ENCODE assay signal across 22 cellular contexts in genomic region chr1:242690849-242691602, GRCh38.
DNase-seq lines count a peak whose midpoint lies in the region; ATAC-seq and TF ChIP-seq lines count a peak whose summit lies in the region.
"Had no signal": no experiment of that assay in that cellular context is flagged by ENCODE, and none has a peak within 500 bp of the region (broad histone marks: within the 10 kb centered on the region; RNA-seq: fewer than 3 reads in every experiment).

No MANE protein-coding gene starts in this region.

- H3K4me1 ChIP-seq in left ventricle myocardium inferior (peaks cover 7% of the 10 kb centered on the region), right atrium auricular region (no peaks in the 10 kb centered on the region), Peyer's patch (no peaks in the 10 kb centered on the region)

- no peak for TF ChIP-seq POLR2A in Peyer's patch (IDR thresholded peaks at IDR 0.05)

- H3K4me3 ChIP-seq in left ventricle myocardium inferior, result no peak overlapping the region
- H3K4me3 ChIP-seq in right atrium auricular region, result no peak overlapping the region
- no peak overlapping the region for H3K4me3 ChIP-seq in Peyer's patch
- H3K4me3 ChIP-seq: GM12878, GM23248, PC-9 had no signal

- H3K36me3 ChIP-seq in left ventricle myocardium inferior, result no peaks in the 10 kb centered on the region
- no peaks in the 10 kb centered on the region for H3K36me3 ChIP-seq in right atrium auricular region
- no peaks in the 10 kb centered on the region for H3K36me3 ChIP-seq in Peyer's patch

- H3K27ac ChIP-seq in left ventricle myocardium inferior (replicated peaks), result no peak overlapping the region
- H3K27ac ChIP-seq in right atrium auricular region, result no peak overlapping the region
- peak overlapping the region; percentile 47 for H3K27ac ChIP-seq in cingulate gyrus (ENCODE audit: low read depth, low read length)
- no peak overlapping the region for H3K27ac ChIP-seq in Peyer's patch
- H3K27ac ChIP-seq: C4-2B, GM23248, KMS-11, PC-9 had no signal

- DNase-seq in left ventricle myocardium inferior (peak; percentile 42), right atrium auricular region (ENCODE audit: low spot score) (no peak), sciatic nerve (ENCODE audit: low spot score) (no peak), NCI-H526 (lab: John Stamatoyannopoulos, UW) (no peak), Peyer's patch (no peak)
- DNase-seq: DMS 273 treated with DMSO at 0.1 percent for 48 hours, GDM1, GM23248, NCI-H1048, NCI-H1436 treated with DMSO at 0.1 percent for 48 hours, NCI-H2081 treated with DMSO at 0.1 percent for 48 hours, PC-9, SHP77, SK-N-SH, T-cell had no signal

- H3K27me3 ChIP-seq in left ventricle myocardium inferior (ENCODE audit: low read depth), result no peaks in the 10 kb centered on the region
- H3K27me3 ChIP-seq in right atrium auricular region, result no peaks in the 10 kb centered on the region
- no peaks in the 10 kb centered on the region for H3K27me3 ChIP-seq in Peyer's patch

- H3K9me3 ChIP-seq in left ventricle myocardium inferior (replicated peaks) (no peaks in the 10 kb centered on the region), right atrium auricular region (no peaks in the 10 kb centered on the region), Peyer's patch (peaks cover 0 to 5% (median 0%) of the 10 kb centered on the region in 4 donors)
- H3K9me3 ChIP-seq: SK-N-SH had no signal

- ATAC-seq in HG02798 (IDR thresholded peaks at IDR 0.05; ENCODE audit: poor library complexity, unreplicated experiment), result peak; percentile 44
- peak; percentile 57 for ATAC-seq in sciatic nerve
- ATAC-seq in GM18498 (IDR thresholded peaks at IDR 0.05; ENCODE audit: unreplicated experiment), result no peak
- ATAC-seq: GM12878, HCT116, T-cell had no signal

- TF ChIP-seq CTCF in left ventricle myocardium inferior (IDR thresholded peaks at IDR 0.05; ENCODE audit: borderline replicate concordance), result no peak
- TF ChIP-seq CTCF in right atrium auricular region (IDR thresholded peaks at IDR 0.05), result no peak
- no peak for TF ChIP-seq CTCF in Peyer's patch (IDR thresholded peaks at IDR 0.05)

- intact Hi-C loops in left ventricle myocardium inferior (cut with micrococcal nuclease), result no loop called here
- intact Hi-C loops in sciatic nerve (cut with DNase I), result no loop called here
